Comparison of ENCODE assay signal across 32 cellular contexts in the genomic region with DNA sequence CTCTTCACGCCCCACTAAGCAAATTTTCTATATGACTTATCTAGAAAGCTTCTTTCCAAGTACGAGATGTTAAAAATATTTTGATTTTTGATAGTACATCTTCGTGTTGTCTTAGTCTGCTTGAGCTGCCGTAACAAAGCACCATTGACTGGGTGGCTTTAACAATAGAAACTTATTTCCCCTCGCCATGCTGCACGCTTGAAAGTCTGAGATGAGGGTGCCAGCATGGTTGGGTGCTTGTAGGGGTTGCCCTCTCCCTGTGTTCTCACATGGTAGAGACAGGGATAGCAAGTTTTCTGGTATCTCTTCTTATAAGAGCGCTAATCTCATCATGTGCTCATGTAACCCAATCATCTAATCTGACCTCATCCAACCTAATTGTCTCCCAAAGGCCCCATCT.
"Had no signal": no experiment of that assay in that cellular context is flagged by ENCODE, and none has a peak within 500 bp of the region (broad histone marks: within the 10 kb centered on the region; RNA-seq: fewer than 3 reads in every experiment).

No MANE protein-coding gene starts in this region.

- DNase-seq: activated B cell treated with CpG ODN at 0.5 μM for 24 hours; activated CD4-positive, alpha-beta T cell treated with anti-CD3 and anti-CD28 coated beads for 48 hours; activated CD4-positive, alpha-beta T cell treated with anti-CD3 and anti-CD28 coated beads, Interleukin-2, amount 50 U/mL, for 1 hour; activated CD4-positive, alpha-beta T cell treated with anti-CD3 and anti-CD28 coated beads, Interleukin-2, amount 50 U/mL, for 48 hours; activated CD8-positive, alpha-beta memory T cell treated with anti-CD3 and anti-CD28 coated beads for 24 hours; activated CD8-positive, alpha-beta T cell treated with anti-CD3 and anti-CD28 coated beads for 36 hours; activated effector memory CD4-positive, alpha-beta T cell treated with Interleukin-2 at 50 U/mL for 16 hours; activated gamma-delta T cell treated with Interleukin-2 at 50 U/mL for 16 hours; activated naive CD4-positive, alpha-beta T cell treated with anti-CD3 and anti-CD28 coated beads, Interleukin-2, amount 50 U/mL, for 16 hours; activated naive CD4-positive, alpha-beta T cell treated with Interleukin-2 at 50 U/mL for 16 hours; activated T-cell treated with anti-CD3 and anti-CD28 coated beads, Interleukin-2, amount 50 U/mL, for 4 hours; amniotic stem cell; anterior cingulate cortex; body of pancreas; caudate nucleus; cortex of kidney; dermis blood vessel endothelial cell; effector CD4-positive, alpha-beta T cell; effector memory CD8-positive, alpha-beta T cell; erythroblast; foreskin keratinocyte; gastrocnemius medialis; glutamatergic neuron; heart left ventricle; T-helper 17 cell; T1000; WERI-Rb-1 had no signal

- H3K27me3 ChIP-seq: body of pancreas, esophagus muscularis mucosa, foreskin keratinocyte, gastrocnemius medialis, heart left ventricle had no signal

- H3K27ac Mint-ChIP-seq: activated B cell treated with CpG ODN at 0.5 μM for 24 hours; activated CD8-positive, alpha-beta T cell treated with anti-CD3 and anti-CD28 coated beads for 36 hours; activated naive CD8-positive, alpha-beta T cell; activated T-helper 17 cell treated with anti-CD3 and anti-CD28 coated beads, Interleukin-2, amount 50 U/mL, for 72 hours; effector memory CD8-positive, alpha-beta T cell; T-helper 17 cell; T-helper 2 cell treated with Interferon-gamma antibody and Interleukin-4, amounts not matched to agents 5 μg/mL and 100 μg/mL, for 36 hours had no signal

- FAIRE-seq: colon had no signal

- H3K9me3 Mint-ChIP-seq: activated B cell treated with CpG ODN at 0.5 μM for 24 hours; activated CD8-positive, alpha-beta T cell treated with anti-CD3 and anti-CD28 coated beads for 36 hours; activated T-cell treated with anti-CD3 and anti-CD28 coated beads, Interleukin-2, amount 50 U/mL, for 4 hours; effector memory CD8-positive, alpha-beta T cell; T-helper 2 cell treated with Interferon-gamma antibody and Interleukin-4, amounts not matched to agents 5 μg/mL and 100 μg/mL, for 36 hours had no signal

- H3K9me3 ChIP-seq: body of pancreas, esophagus muscularis mucosa, gastrocnemius medialis, heart left ventricle had no signal

- H3K36me3 ChIP-seq: esophagus muscularis mucosa, gastrocnemius medialis, heart left ventricle, WERI-Rb-1 had no signal

- H3K4me1 Mint-ChIP-seq: activated B cell treated with CpG ODN at 0.5 μM for 24 hours; activated T-helper 17 cell treated with anti-CD3 and anti-CD28 coated beads, Interleukin-2, amount 50 U/mL, for 72 hours; T-helper 17 cell had no signal

- H3K36me3 Mint-ChIP-seq: activated naive CD8-positive, alpha-beta T cell had no signal

- H3K4me3 Mint-ChIP-seq: activated B cell treated with CpG ODN at 0.5 μM for 24 hours; activated CD8-positive, alpha-beta T cell treated with anti-CD3 and anti-CD28 coated beads for 36 hours; activated naive CD8-positive, alpha-beta T cell; activated T-cell treated with anti-CD3 and anti-CD28 coated beads, Interleukin-2, amount 50 U/mL, for 4 hours; activated T-helper 17 cell treated with anti-CD3 and anti-CD28 coated beads, Interleukin-2, amount 50 U/mL, for 72 hours; effector memory CD8-positive, alpha-beta T cell; T-helper 17 cell; T-helper 2 cell treated with Interferon-gamma antibody and Interleukin-4, amounts not matched to agents 5 μg/mL and 100 μg/mL, for 36 hours had no signal

- H3K27ac ChIP-seq: body of pancreas, esophagus muscularis mucosa, foreskin keratinocyte, gastrocnemius medialis, heart left ventricle, WERI-Rb-1 had no signal

- H3K4me3 ChIP-seq: body of pancreas, esophagus muscularis mucosa, gastrocnemius medialis, heart left ventricle had no signal

- H3K27me3 Mint-ChIP-seq: activated B cell treated with CpG ODN at 0.5 μM for 24 hours; activated CD8-positive, alpha-beta T cell treated with anti-CD3 and anti-CD28 coated beads for 36 hours; activated naive CD8-positive, alpha-beta T cell; activated T-helper 17 cell treated with anti-CD3 and anti-CD28 coated beads, Interleukin-2, amount 50 U/mL, for 72 hours had no signal

- H3K4me1 ChIP-seq: body of pancreas had no signal
